In the genomic region with DNA sequence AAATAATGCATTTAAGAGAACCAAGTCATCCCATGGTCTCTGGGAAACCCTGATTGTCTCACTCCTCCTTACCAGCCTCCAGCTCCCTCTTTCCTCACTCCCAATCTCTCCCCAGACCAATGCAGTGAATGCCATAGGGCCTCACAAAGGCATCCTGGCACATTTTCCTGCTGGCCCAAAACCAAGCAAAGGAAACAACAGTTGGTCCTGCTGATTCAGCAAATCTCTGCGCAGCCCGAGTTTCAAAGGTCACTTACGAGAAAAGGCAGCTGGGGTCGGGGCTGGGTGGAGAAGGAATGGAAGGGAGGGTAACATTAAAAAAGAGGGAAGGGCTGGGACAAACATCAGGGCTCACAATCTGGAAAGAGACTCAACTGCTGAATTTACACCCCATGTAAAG, we compare ENCODE assay signal across 11 cellular contexts. TPM values are rescaled to one million over a fixed set of nuclear protein-coding genes. Genes with fewer than 3 reads are reported as not detected.
A peak's percentile ranks its signal among the peaks of the same experiment; 100 is the strongest.
DNase-seq lines count a peak whose midpoint lies in the region; ATAC-seq, FAIRE-seq and TF ChIP-seq lines count a peak whose summit lies in the region.
"Not testable (repeated sequence)": the region's sequence is repeated elsewhere in the genome, so short reads cannot be mapped to it uniquely, and the experiment has no call there.
"Had no signal": no experiment of that assay in that cellular context is flagged by ENCODE, and none has a peak within 500 bp of the region (broad histone marks: within the 10 kb centered on the region; RNA-seq: fewer than 3 reads in every experiment).

No MANE protein-coding gene starts in this region.

- H3K4me3 Mint-ChIP-seq in glutamatergic neuron (ENCODE audit: unreplicated experiment), result peak overlapping the region; percentile 14

- H3K79me2 ChIP-seq in K562 (ENCODE audit: control insufficient read depth, insufficient read depth, low read length), result not testable (repeated sequence)

- CTCF ChIA-PET in K562 (lab: Yijun Ruan, JAX; ENCODE audit: low intra/inter-chr PET ratio), result not testable (repeated sequence)

- FAIRE-seq in K562 (lab: Jason Lieb, UNC), result not testable (repeated sequence)

- TF ChIP-seq EP300 in K562 (IDR thresholded peaks at IDR 0.05; ENCODE audit: low read length), result not testable (repeated sequence)

- H3K9ac ChIP-seq in K562 (ENCODE audit: insufficient read depth in 1 of 2, low read depth in 2 of 2, low read length in 2 of 2), result not testable (repeated sequence)

- H3K4me3 ChIP-seq in K562, coronary artery, right lobe of liver: not testable (repeated sequence)

- DNase-seq in K562 (ENCODE audit: extremely low read depth in 1 of 4, low spot score in 3 of 4); glutamatergic neuron: not testable (repeated sequence)
- DNase-seq in coronary artery (ENCODE audit: low spot score) (peak; percentile 43), left lobe of liver (ENCODE audit: low spot score) (peak; percentile 86), right lobe of liver (peak in 1 of 3 donors; percentile 84)

- not testable (repeated sequence) for H2AFZ ChIP-seq in K562 (ENCODE audit: low read depth, low read length)

- H3K36me3 ChIP-seq in K562 (ENCODE audit: control insufficient read depth, insufficient read depth, low read length); right lobe of liver: not testable (repeated sequence)

- ATAC-seq in K562, result not testable (repeated sequence)
- ATAC-seq in left lobe of liver (peak; percentile 79), right lobe of liver (peak in 3 of 4 donors; percentile 27 to 49 (median 30))

- not testable (repeated sequence) for H3K27me3 ChIP-seq in K562 (ENCODE audit: control insufficient read depth in 2 of 2, insufficient read depth in 2 of 2, low read length in 2 of 2); right lobe of liver

- TF ChIP-seq RAD21 in K562 (CRISPR knock-in tag; conservative IDR thresholded peaks at IDR 0.05 in 1 of 2, IDR thresholded peaks at IDR 0.05 in 1 of 2), result not testable (repeated sequence)

- not testable (repeated sequence) for H3K4me1 Mint-ChIP-seq in glutamatergic neuron (ENCODE audit: low read depth, unreplicated experiment)

- TF ChIP-seq CTCF in K562 (IDR thresholded peaks at IDR 0.05 in 2 of 3, conservative IDR thresholded peaks at IDR 0.05 in 1 of 3; ENCODE audit: insufficient read depth in 2 of 3, low read depth in 1 of 3, low read length in 3 of 3); coronary artery (IDR thresholded peaks at IDR 0.05); glutamatergic neuron (IDR thresholded peaks at IDR 0.05; ENCODE audit: partially characterized antibody, unreplicated experiment); right lobe of liver (IDR thresholded peaks at IDR 0.05): not testable (repeated sequence)

- not testable (repeated sequence) for H3K4me2 ChIP-seq in K562 (ENCODE audit: insufficient read depth, low read length)

- intact Hi-C loops in K562 (cut with micrococcal nuclease); right lobe of liver (cut with DNase I): not testable (repeated sequence)

- not testable (repeated sequence) for H3K27ac ChIP-seq in K562 (ENCODE audit: extremely low read depth, low read depth, low read length); coronary artery; right lobe of liver

- in situ Hi-C loops in K562 (cut with MboI), result not testable (repeated sequence)

- H3K27me3 Mint-ChIP-seq in glutamatergic neuron (ENCODE audit: unreplicated experiment), result peaks cover 18% of the 10 kb centered on the region

- POLR2A ChIA-PET in K562 (lab: Yijun Ruan, JAX), result not testable (repeated sequence)

- 11% methylated on average over 2 of the region's 4 CpGs for WGBS in K562 (ENCODE audit: insufficient coverage, low coverage, missing lambda C conversion rate)
- WGBS in right lobe of liver (ENCODE audit: insufficient coverage, low coverage, low lambda C conversion rate, missing lambda C conversion rate), result 24% methylated on average over 4 of the region's 4 CpGs

- peak overlapping the region; percentile 5 for H3K27ac Mint-ChIP-seq in glutamatergic neuron (ENCODE audit: unreplicated experiment)

- not testable (repeated sequence) for TF ChIP-seq POLR2A in K562 (conservative IDR thresholded peaks at IDR 0.05); right lobe of liver (IDR thresholded peaks at IDR 0.05)

- not testable (repeated sequence) for H3K9me3 ChIP-seq in K562 (replicated peaks; ENCODE audit: control insufficient read depth, insufficient read depth, low read depth, low read length); right lobe of liver

- BruUV-seq in K562 (replicated peaks; lab: Mats Ljungman, UMichigan), result not testable (repeated sequence)

- H3K36me3 Mint-ChIP-seq in glutamatergic neuron (ENCODE audit: unreplicated experiment), result not testable (repeated sequence)

- H3K9me1 ChIP-seq in K562 (ENCODE audit: control insufficient read depth, insufficient read depth, low read length), result not testable (repeated sequence)

- not testable (repeated sequence) for H3K9me3 Mint-ChIP-seq in glutamatergic neuron (ENCODE audit: unreplicated experiment)

- not testable (repeated sequence) for H4K20me1 ChIP-seq in K562 (replicated peaks; ENCODE audit: control insufficient read depth, insufficient read depth, low read length)

- H3K4me1 ChIP-seq in K562 (replicated peaks in 1 of 2; ENCODE audit: control insufficient read depth in 2 of 2, insufficient read depth in 2 of 2, low read length in 2 of 2); right lobe of liver: not testable (repeated sequence)

TF ChIP-seq in K562, 482 proteins besides CTCF, POLR2A, EP300 and RAD21:
- peak; percentile 48 for TF ChIP-seq MAFK (IDR thresholded peaks at IDR 0.05; ENCODE audit: low read length)
- peak; percentile 75 for TF ChIP-seq ZNF316 (IDR thresholded peaks at IDR 0.05)
- peak; percentile 68 for TF ChIP-seq MAFG (tag; conservative IDR thresholded peaks at IDR 0.05)
- peak; percentile 69 for TF ChIP-seq MAFF (IDR thresholded peaks at IDR 0.05; ENCODE audit: low read length)
- peak; percentile 70 for TF ChIP-seq C11orf30 (IDR thresholded peaks at IDR 0.05; ENCODE audit: low read depth)
TF ChIP-seq in K562: peak in this region for 5; not testable (repeated sequence) for 477.

RNA-seq across cellular contexts. Expression of a gene that starts 5.5 kb away (rescaled TPM):
- total RNA-seq in K562 (2011; cell fraction: chromatin; rRNA removed; ENCODE audit: low replicate concordance), result 0.25 and 0.62 TPM in 2 replicates
- 0.39 and 0.50 TPM in 2 replicates for total RNA-seq in K562 (2011; cell fraction: nucleolus; rRNA removed)
- 0.23 and 0.37 TPM in 2 replicates for total RNA-seq in K562 (2011; cell fraction: nucleoplasm; rRNA removed)
- total RNA-seq in K562 (2014; rRNA removed) (0.04 and 0.14 TPM in 2 replicates), K562 (2014; rRNA removed; fragmentation: Illumina TruSeq; extraction: Trizol) (not detected in 2 replicates), K562 (2015; rRNA removed; fragmentation: Illumina TruSeq; extraction: Trizol) (under 0.01 and 0.04 TPM in 2 replicates), K562 (2021) (0.07 and 0.11 TPM in 2 replicates), glutamatergic neuron (ENCODE audit: unreplicated experiment) (41.4 TPM), left lobe of liver (0.70 TPM), right lobe of liver (under 1 TPM in 5 of 6 experiments, not detected in 1; 0.05 to 0.64 (median 0.15) TPM)
- polyA plus RNA-seq in K562 (2011; rRNA removed) (0.11 and 0.25 TPM in 2 replicates), K562 (2014; fragmentation: Illumina TruSeq; extraction: Trizol) (0.04 TPM in 1 of 2 replicates, not detected in the other), K562 (2014; fragmentation: Nextera tagmentation; extraction: Ambion mirVana) (not detected), K562 (2014; rRNA removed) (0.04 and 0.15 TPM in 2 replicates)
- 0.04 and 0.24 TPM in 2 replicates for polyA plus RNA-seq in K562 (2011; cell fraction: cytosol; rRNA removed)
- 0.63 and 1.0 TPM in 2 replicates for polyA plus RNA-seq in K562 (2011; cell fraction: nucleus; rRNA removed)
- 0.09 and 0.14 TPM in 2 replicates for polyA plus RNA-seq in K562 (2012)
- polyA minus RNA-seq in K562 (2011; rRNA and poly(A)+ RNA removed), result 0.07 TPM in 1 of 2 replicates, not detected in the other
- 0.38 TPM in 1 of 2 replicates, not detected in the other for polyA minus RNA-seq in K562 (2011; cell fraction: cytosol; rRNA and poly(A)+ RNA removed)
- polyA minus RNA-seq in K562 (2011; cell fraction: nucleus; rRNA and poly(A)+ RNA removed), result 0.40 and 0.56 TPM in 2 replicates
- total RNA-seq: A673, G401, GM12878 had no signal
- polyA plus RNA-seq: CD14-positive monocyte; CD4-positive, alpha-beta memory T cell; CD8-positive, alpha-beta memory T cell; GM12878 had no signal

Comparison
In these comparisons a context has a peak if more than half of its experiments do, and no peak if none do; other contexts are left out.
1. RNA of a gene that starts 5.5 kb away (total RNA-seq): 41.4 TPM in glutamatergic neuron (single experiment); 0.70 TPM in left lobe of liver (single experiment), 0.05 to 0.64 TPM in right lobe of liver and under 0.01 to 0.62 TPM in K562; every median in the first group is over 10 times any median in the second.